Comparison of ENCODE assay signal across 15 cellular contexts in the genomic region with DNA sequence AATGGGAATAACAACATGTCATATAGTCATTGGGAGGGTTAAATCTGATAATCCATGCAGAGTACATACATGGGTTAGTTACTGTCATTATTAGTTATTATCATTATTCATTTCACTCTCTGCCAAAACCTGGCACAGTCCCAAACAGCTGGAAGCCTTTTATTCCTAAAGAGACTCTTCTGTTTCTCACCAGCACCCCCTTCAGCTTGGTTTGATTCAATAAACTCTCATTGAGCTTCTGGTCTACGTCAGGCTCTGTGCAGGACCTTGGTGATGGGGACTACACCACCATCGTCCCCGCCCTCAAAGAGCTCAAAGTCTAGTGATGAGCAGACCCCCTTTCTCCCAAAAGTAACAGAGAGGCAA. TPM values are rescaled to one million over a fixed set of nuclear protein-coding genes. Genes with fewer than 3 reads are reported as not detected.
DNase-seq lines count a peak whose midpoint lies in the region; TF ChIP-seq lines count a peak whose summit lies in the region.
"Had no signal": no experiment of that assay in that cellular context is flagged by ENCODE, and none has a peak within 500 bp of the region (broad histone marks: within the 10 kb centered on the region; RNA-seq: fewer than 3 reads in every experiment).

No MANE protein-coding gene starts in this region.

- no peak for TF ChIP-seq CTCF in PC-9 (conservative IDR thresholded peaks at IDR 0.05)
- no peak for TF ChIP-seq CTCF in esophagus squamous epithelium (IDR thresholded peaks at IDR 0.05)
- no peak for TF ChIP-seq CTCF in MM.1S (IDR thresholded peaks at IDR 0.05; ENCODE audit: low read length)

- no peak overlapping the region for H3K9ac ChIP-seq in MM.1S (ENCODE audit: low read length)
- H3K9ac ChIP-seq: parathyroid adenoma had no signal

- H4K20me1 ChIP-seq in PC-9 (ENCODE audit: insufficient read depth) = peaks cover 5% of the 10 kb centered on the region
- no peaks in the 10 kb centered on the region for H4K20me1 ChIP-seq in MM.1S (ENCODE audit: insufficient read depth, low read length)

- peak overlapping the region; percentile 69 for H3K4me2 ChIP-seq in PC-9
- H3K4me2 ChIP-seq in MM.1S (ENCODE audit: low read depth, low read length) = no peak overlapping the region

- H3K9me3 ChIP-seq in PC-9 (ENCODE audit: insufficient read depth, low read depth) (no peaks in the 10 kb centered on the region), esophagus squamous epithelium (no peaks in the 10 kb centered on the region), MM.1S (replicated peaks; ENCODE audit: insufficient read depth, low read length) (no peaks in the 10 kb centered on the region)

- no TSS peak for BruUV-seq in PC-9 (replicated peaks; lab: Mats Ljungman, UMichigan)

- peak; percentile 43 for DNase-seq in COLO668 (lab: John Stamatoyannopoulos, UW; ENCODE audit: unreplicated experiment)
- peak; percentile 42 for DNase-seq in ELR (ENCODE audit: low read depth)
- DNase-seq in PC-9 = no peak
- peak; percentile 57 for DNase-seq in fibroblast of peridontal ligament (ENCODE audit: extremely low read depth)
- DNase-seq in esophagus squamous epithelium (lab: John Stamatoyannopoulos, UW) = no peak
- no peak for DNase-seq in MM.1S
- no peak for DNase-seq in EL

- H2AFZ ChIP-seq in PC-9 (no peak overlapping the region), MM.1S (ENCODE audit: low read length) (no peak overlapping the region)
- H2AFZ ChIP-seq: parathyroid adenoma had no signal

- H3K36me3 ChIP-seq in PC-9 (ENCODE audit: low read depth) (no peaks in the 10 kb centered on the region), esophagus squamous epithelium (no peaks in the 10 kb centered on the region), MM.1S (replicated peaks; ENCODE audit: insufficient read depth, low read length) (no peaks in the 10 kb centered on the region)

- CTCF ChIA-PET in PC-9 (lab: Charles Lee) = interaction anchor here (0.6 to 1.5 kb wide), 6 partner anchors 19 to 276 kb away, joined by 3 to 11 read pairs (median 4); a partner anchor contains a TSS

- intact Hi-C loops in PC-9 (cut with micrococcal nuclease; ENCODE audit: unreplicated experiment) = loop anchor here (5.0 kb wide), 2 partner anchors 136 to 361 kb away; no protein-coding TSS in a partner anchor
- intact Hi-C loops in esophagus squamous epithelium (cut with DNase I) = loop anchor here (5.0 kb wide), 1 partner anchor 119 kb away; no protein-coding TSS in a partner anchor

- whole genome bisulfite sequencing in esophagus squamous epithelium, 2 donors = 78 to 82% methylated on average over 2 to 3 of the region's 3 CpGs

- H3K79me2 ChIP-seq in PC-9 (ENCODE audit: low read depth) = no peaks in the 10 kb centered on the region
- no peaks in the 10 kb centered on the region for H3K79me2 ChIP-seq in MM.1S (ENCODE audit: low read length)
- H3K79me2 ChIP-seq: parathyroid adenoma had no signal

- peaks cover 22% of the 10 kb centered on the region for H3K4me1 ChIP-seq in PC-9 (replicated peaks; ENCODE audit: insufficient read depth)
- peaks cover 14 to 40% (median 16%) of the 10 kb centered on the region in 3 donors for H3K4me1 ChIP-seq in esophagus squamous epithelium
- no peaks in the 10 kb centered on the region for H3K4me1 ChIP-seq in MM.1S (ENCODE audit: low read length)

- H3K27me3 ChIP-seq in PC-9 (ENCODE audit: insufficient read depth, low read depth) (peaks cover 42% of the 10 kb centered on the region), esophagus squamous epithelium (peaks cover 0 to 77% (median 0%) of the 10 kb centered on the region in 4 donors), MM.1S (replicated peaks; ENCODE audit: insufficient read depth, low read length) (peaks cover 79% of the 10 kb centered on the region)

- POLR2A ChIA-PET in PC-9 (lab: Charles Lee; ENCODE audit: unreplicated experiment) = no interaction called here

- no peak for TF ChIP-seq POLR2A in esophagus squamous epithelium (IDR thresholded peaks at IDR 0.05)

- H3K9me2 ChIP-seq in PC-9 (ENCODE audit: insufficient read depth) (no peaks in the 10 kb centered on the region), MM.1S (replicated peaks; ENCODE audit: insufficient read depth, low read length) (no peaks in the 10 kb centered on the region)

- H3K4me3 ChIP-seq in PC-9 (no peak overlapping the region), esophagus squamous epithelium (no peak overlapping the region), MM.1S (ENCODE audit: low read length) (no peak overlapping the region)

- H3K27ac ChIP-seq in PC-9 (no peak overlapping the region), esophagus squamous epithelium (no peak overlapping the region), MM.1S (ENCODE audit: low read length) (no peak overlapping the region)

- H3F3A ChIP-seq in PC-9 (ENCODE audit: insufficient read depth, low read depth) (peaks cover 22% of the 10 kb centered on the region), MM.1S (ENCODE audit: insufficient read depth, low read length) (no peaks in the 10 kb centered on the region)

RNA-seq across cellular contexts. Expression of a gene that starts 2.3 kb away (rescaled TPM):
- total RNA-seq in PC-9 (2021) = 0.20 and 0.26 TPM in 2 replicates
- total RNA-seq in esophagus squamous epithelium = 1 to 10 TPM in 1 of 4 donors, under 1 TPM in 2, not detected in 1; 0.13 to 2.5 (median 0.23) TPM
- total RNA-seq: epithelial cell of proximal tubule, myocyte, temporal lobe had no signal

RNA-seq across cellular contexts. Expression of a gene that starts 32.8 kb away (rescaled TPM):
- total RNA-seq in PC-9 (2021) (0.20 TPM in 1 of 2 replicates, not detected in the other), esophagus squamous epithelium (10 to 100 TPM in 3 of 4 donors, 1 to 10 TPM in 1; 6.7 to 83.9 (median 31.0) TPM)
- total RNA-seq: activated T-helper 17 cell treated with anti-CD3 and anti-CD28 coated beads, Interleukin-2, amount 50 U/mL, for 72 hours; B cell; bronchial epithelial cell; epithelial cell of proximal tubule; glomerular endothelial cell; temporal lobe had no signal

Comparison
In these comparisons a context has a peak if more than half of its experiments do, and no peak if none do; other contexts are left out.
1. DNase-seq: peak in COLO668 (single experiment), ELR (single experiment) and fibroblast of peridontal ligament (single experiment); none in PC-9 (0 of 2), esophagus squamous epithelium (single experiment), MM.1S (single experiment) and EL (single experiment).